ENCODE assay signal across 8 cellular contexts in genomic region chr1:45552309-45552708, GRCh38. TPM values are rescaled to one million over a fixed set of nuclear protein-coding genes. Genes with fewer than 3 reads are reported as not detected.
A peak's percentile ranks its signal among the peaks of the same experiment; 100 is the strongest.
DNase-seq lines count a peak whose midpoint lies in the region; ATAC-seq and TF ChIP-seq lines count a peak whose summit lies in the region.

No MANE protein-coding gene starts in this region.

- H3K4me3 ChIP-seq in Caco-2 (ENCODE audit: low read depth, low read length) (no peak overlapping the region; the same call in 1 of the 2 replicates), mesendoderm (ENCODE audit: low read length) (no peak overlapping the region), uterus (no peak overlapping the region)

- H3K36me3 ChIP-seq in Caco-2 (ENCODE audit: control insufficient read depth, insufficient read depth, low read length) (0 out of 2 replicates have a peak, but pooled peaks cover 2% of the 10 kb centered on the region), mesendoderm (ENCODE audit: control insufficient read depth, insufficient read depth, low read length) (peaks cover 3% of the 10 kb centered on the region), uterus (no peaks in the 10 kb centered on the region)

- H3K27ac Mint-ChIP-seq in Caco-2 (ENCODE audit: unreplicated experiment) = no peak overlapping the region
- H3K27ac Mint-ChIP-seq in activated T-helper 17 cell treated with anti-CD3 and anti-CD28 coated beads, Interleukin-2, amount 50 U/mL, for 72 hours = peak overlapping the region; percentile 96

- no peaks in the 10 kb centered on the region for H3K9me3 ChIP-seq in Caco-2
- H3K9me3 ChIP-seq in uterus = no peaks in the 10 kb centered on the region

- H3K36me3 Mint-ChIP-seq in Caco-2 (ENCODE audit: insufficient read depth, unreplicated experiment) = peaks cover 48% of the 10 kb centered on the region
- peaks cover 42% of the 10 kb centered on the region for H3K36me3 Mint-ChIP-seq in activated T-helper 17 cell treated with anti-CD3 and anti-CD28 coated beads, Interleukin-2, amount 50 U/mL, for 72 hours (ENCODE audit: low read depth)

- H3K4me3 Mint-ChIP-seq in Caco-2 (ENCODE audit: unreplicated experiment) = peak overlapping the region; percentile 95
- H3K4me3 Mint-ChIP-seq in activated T-helper 17 cell treated with anti-CD3 and anti-CD28 coated beads, Interleukin-2, amount 50 U/mL, for 72 hours = peak overlapping the region; percentile 99

- DNase-seq in Caco-2 = no peak
- peak; percentile 27 for DNase-seq in M059J (ENCODE audit: low read depth)
- DNase-seq in mesendoderm = no peak
- DNase-seq in activated gamma-delta T cell treated with Interleukin-2 at 50 U/mL for 16 hours = no peak
- no peak for DNase-seq in uterus

- CTCF ChIA-PET in Caco-2 (lab: Charles Lee) = no interaction called here

- intact Hi-C loops in Caco-2 (cut with micrococcal nuclease; ENCODE audit: unreplicated experiment) (no loop called here), uterus (cut with DNase I; ENCODE audit: low total_unique reads) (loop anchor here (10.0 kb wide), 1 partner anchor 622 kb away; the partner anchor contains the start of genes P3R3URF and TSPAN1)

- H3K27me3 ChIP-seq in Caco-2 (replicated peaks; ENCODE audit: control insufficient read depth, insufficient read depth, low read length) = no peaks in the 10 kb centered on the region
- no peaks in the 10 kb centered on the region for H3K27me3 ChIP-seq in mesendoderm (ENCODE audit: insufficient read depth, low read length, poor library complexity)
- no peaks in the 10 kb centered on the region for H3K27me3 ChIP-seq in uterus

- H4K5ac ChIP-seq in mesendoderm (ENCODE audit: low read length) = peak overlapping the region; percentile 56

- no peak for TF ChIP-seq CTCF in Caco-2 (IDR thresholded peaks at IDR 0.05; ENCODE audit: insufficient read depth in 1 of 2, low read depth in 1 of 2, low read length in 1 of 2, severe bottlenecking in 1 of 2, unreplicated experiment in 1 of 2)
- TF ChIP-seq CTCF in uterus (IDR thresholded peaks at IDR 0.05) = no peak

- no peak overlapping the region for H3K4ac ChIP-seq in mesendoderm (ENCODE audit: low read depth, low read length)

- peak overlapping the region; percentile 89 for H3K9ac ChIP-seq in mesendoderm (ENCODE audit: low read length)

- H2BK15ac ChIP-seq in mesendoderm (replicated peaks; ENCODE audit: low read depth) = no peak overlapping the region

- no CpG with 5 or more reads among the region's 1 CpG for WGBS in mesendoderm (ENCODE audit: extremely low coverage, insufficient coverage, low lambda C conversion rate)

- H3K4me1 Mint-ChIP-seq in Caco-2 (ENCODE audit: low read depth, unreplicated experiment) = peaks cover 6% of the 10 kb centered on the region
- peaks cover 14% of the 10 kb centered on the region for H3K4me1 Mint-ChIP-seq in activated T-helper 17 cell treated with anti-CD3 and anti-CD28 coated beads, Interleukin-2, amount 50 U/mL, for 72 hours

- no TSS peak for BruUV-seq in Caco-2 (replicated peaks; lab: Mats Ljungman, UMichigan)

- POLR2A ChIA-PET in Caco-2 (lab: Charles Lee) = interaction anchor here (2.4 kb wide), 1 partner anchor 31 kb away, joined by 40 read pairs; the partner anchor contains the start of gene PRDX1

- no peak overlapping the region for H2AK5ac ChIP-seq in mesendoderm (ENCODE audit: low read length)

- H3K56ac ChIP-seq in mesendoderm (ENCODE audit: low read length) = peak overlapping the region; percentile 28

- no peak for ATAC-seq in activated T-helper 17 cell treated with anti-CD3 and anti-CD28 coated beads, Interleukin-2, amount 50 U/mL, for 72 hours (replicated peaks)
- ATAC-seq in HG03342 (IDR thresholded peaks at IDR 0.05; ENCODE audit: unreplicated experiment) (no peak), GM18498 (IDR thresholded peaks at IDR 0.05; ENCODE audit: unreplicated experiment) (no peak)

- no peaks in the 10 kb centered on the region for H3K9me3 Mint-ChIP-seq in Caco-2 (ENCODE audit: unreplicated experiment)
- no peaks in the 10 kb centered on the region for H3K9me3 Mint-ChIP-seq in activated T-helper 17 cell treated with anti-CD3 and anti-CD28 coated beads, Interleukin-2, amount 50 U/mL, for 72 hours

- H3K27ac ChIP-seq in mesendoderm (ENCODE audit: low read depth, low read length) (no peak overlapping the region), uterus (peak overlapping the region in 1 of 2 donors; percentile 30)

- H3K18ac ChIP-seq in mesendoderm (ENCODE audit: low read length) = no peak overlapping the region

- H3K4me2 ChIP-seq in mesendoderm (ENCODE audit: low read length) = peak overlapping the region; percentile 21

- H3K4me1 ChIP-seq in Caco-2 (no peaks in the 10 kb centered on the region), mesendoderm (ENCODE audit: control insufficient read depth, low read depth, low read length) (peaks cover 4% of the 10 kb centered on the region), uterus (no peaks in the 10 kb centered on the region)

- H3K79me1 ChIP-seq in mesendoderm (ENCODE audit: low read length) = peaks cover 9% of the 10 kb centered on the region

- peaks cover 27% of the 10 kb centered on the region for H3K79me2 ChIP-seq in mesendoderm (ENCODE audit: control insufficient read depth, insufficient read depth, low read length)

- H2BK120ac ChIP-seq in mesendoderm (ENCODE audit: low read depth, low read length) = no peak overlapping the region

- H4K8ac ChIP-seq in mesendoderm (ENCODE audit: low read depth, low read length) = no peak overlapping the region

- TF ChIP-seq POLR2A in uterus (IDR thresholded peaks at IDR 0.05) = no peak

- no peak overlapping the region for H3K23ac ChIP-seq in mesendoderm (ENCODE audit: low read length)

- no peak overlapping the region for H2BK5ac ChIP-seq in mesendoderm (ENCODE audit: low read length)

- H3K27me3 Mint-ChIP-seq in Caco-2 (ENCODE audit: insufficient read depth, unreplicated experiment) = no peaks in the 10 kb centered on the region
- no peaks in the 10 kb centered on the region for H3K27me3 Mint-ChIP-seq in activated T-helper 17 cell treated with anti-CD3 and anti-CD28 coated beads, Interleukin-2, amount 50 U/mL, for 72 hours

RNA-seq across cellular contexts. Expression of gene AKR1A1, which starts 1.7 kb away (rescaled TPM):
- total RNA-seq in Caco-2 (2022) = 119 and 129 TPM in 2 replicates
- total RNA-seq in M059J (2014; rRNA removed; shearing (Covaris generic)) = 71.2 and 88.4 TPM in 2 replicates
- total RNA-seq in activated T-helper 17 cell treated with anti-CD3 and anti-CD28 coated beads, Interleukin-2, amount 50 U/mL, for 72 hours = 100 to 1,000 TPM; 121 to 151 TPM
- 169 TPM for polyA plus RNA-seq in mesendoderm (2013, experiment 1 of 2)
- polyA plus RNA-seq in mesendoderm (2013, experiment 2 of 2) = 177 TPM
- 100 to 1,000 TPM in 2 of 4 donors, 10 to 100 TPM in 2; 75.3 to 162 (median 106) TPM for total RNA-seq in uterus

RNA-seq across cellular contexts. Expression of gene PRDX1, which starts 30.6 kb away (rescaled TPM):
- total RNA-seq in Caco-2 (2022) (637 and 684 TPM in 2 replicates), uterus (100 to 1,000 TPM; 189 to 253 (median 202) TPM)
- total RNA-seq in M059J (2014; rRNA removed; shearing (Covaris generic)) = 826 and 917 TPM in 2 replicates
- 100 to 1,000 TPM; 344 to 571 TPM for total RNA-seq in activated T-helper 17 cell treated with anti-CD3 and anti-CD28 coated beads, Interleukin-2, amount 50 U/mL, for 72 hours
- polyA plus RNA-seq in mesendoderm (2013, experiment 1 of 2) = 1,174 TPM
- polyA plus RNA-seq in mesendoderm (2013, experiment 2 of 2) = 1,171 TPM

RNA-seq across cellular contexts. Expression of gene NASP, which starts 31.5 kb away (rescaled TPM):
- total RNA-seq in Caco-2 (2022) (174 and 183 TPM in 2 replicates), uterus (100 to 1,000 TPM in 2 of 4 donors, 10 to 100 TPM in 2; 40.2 to 125 (median 81.0) TPM)
- 104 and 120 TPM in 2 replicates for total RNA-seq in M059J (2014; rRNA removed; shearing (Covaris generic))
- total RNA-seq in activated T-helper 17 cell treated with anti-CD3 and anti-CD28 coated beads, Interleukin-2, amount 50 U/mL, for 72 hours = 100 to 1,000 TPM; 113 to 224 TPM
- 457 TPM for polyA plus RNA-seq in mesendoderm (2013, experiment 1 of 2)
- polyA plus RNA-seq in mesendoderm (2013, experiment 2 of 2) = 446 TPM

RNA-seq across cellular contexts. Expression of gene MMACHC, which starts 52.2 kb away (rescaled TPM):
- total RNA-seq in Caco-2 (2022) (5.0 and 6.7 TPM in 2 replicates), uterus (1 to 10 TPM in 2 of 4 donors, under 1 TPM in 1, not detected in 1; 0.26 to 4.5 (median 3.4) TPM)
- total RNA-seq in M059J (2014; rRNA removed; shearing (Covaris generic)) = 6.1 and 8.3 TPM in 2 replicates
- 1 to 10 TPM; 3.7 to 4.9 TPM for total RNA-seq in activated T-helper 17 cell treated with anti-CD3 and anti-CD28 coated beads, Interleukin-2, amount 50 U/mL, for 72 hours
- 10.7 TPM for polyA plus RNA-seq in mesendoderm (2013, experiment 1 of 2)
- polyA plus RNA-seq in mesendoderm (2013, experiment 2 of 2) = 11.6 TPM

RNA-seq across cellular contexts. Expression of gene CCDC163, which starts 52.4 kb away (rescaled TPM):
- total RNA-seq in Caco-2 (2022) = 2.8 and 3.0 TPM in 2 replicates
- total RNA-seq in M059J (2014; rRNA removed; shearing (Covaris generic)) = 2.9 and 4.9 TPM in 2 replicates
- total RNA-seq in activated T-helper 17 cell treated with anti-CD3 and anti-CD28 coated beads, Interleukin-2, amount 50 U/mL, for 72 hours = 1 to 10 TPM; 3.4 TPM
- polyA plus RNA-seq in mesendoderm (2013, experiment 1 of 2) = 1.6 TPM
- polyA plus RNA-seq in mesendoderm (2013, experiment 2 of 2) = 1.8 TPM
- total RNA-seq in uterus = 1 to 10 TPM in 2 of 4 donors, under 1 TPM in 1, not detected in 1; 0.35 to 7.2 (median 3.8) TPM
